Comparison of ENCODE assay signal across 17 cellular contexts in genomic region chr6:169857343-169858292, GRCh38.
DNase-seq lines count a peak whose midpoint lies in the region; ATAC-seq and TF ChIP-seq lines count a peak whose summit lies in the region.
"Had no signal": no experiment of that assay in that cellular context is flagged by ENCODE, and none has a peak within 500 bp of the region (broad histone marks: within the 10 kb centered on the region; RNA-seq: fewer than 3 reads in every experiment).

No MANE protein-coding gene starts in this region.

- ATAC-seq in left cardiac atrium, result no peak
- no peak for ATAC-seq in activated CD8-positive, alpha-beta memory T cell treated with anti-CD3 and anti-CD28 coated beads, Interleukin-2, amount 10 ng/mL, durations not matched to agents 7 days and 5 days
- ATAC-seq in HG02840 (IDR thresholded peaks at IDR 0.05; ENCODE audit: low FRiP score, unreplicated experiment), result no peak
- ATAC-seq: PC-3 had no signal

- peaks cover 5% of the 10 kb centered on the region for H3K9me3 Mint-ChIP-seq in activated CD8-positive, alpha-beta memory T cell treated with anti-CD3 and anti-CD28 coated beads, Interleukin-2, amount 10 ng/mL, durations not matched to agents 7 days and 5 days (ENCODE audit: low read depth)
- no peaks in the 10 kb centered on the region for H3K9me3 Mint-ChIP-seq in type B pancreatic cell

- peak; percentile 64 for DNase-seq in cardiac septum (ENCODE audit: low spot score)
- no peak for DNase-seq in left cardiac atrium
- DNase-seq in activated CD8-positive, alpha-beta memory T cell treated with anti-CD3 and anti-CD28 coated beads, Interleukin-2, amount 10 ng/mL, durations not matched to agents 7 days and 5 days, result peak; percentile 37
- peak; percentile 7 for DNase-seq in mucosa of gallbladder (ENCODE audit: low spot score)
- DNase-seq in type B pancreatic cell (ENCODE audit: extremely low spot score, unreplicated experiment), result peak; percentile 39
- no peak for DNase-seq in SKM-1 (lab: John Stamatoyannopoulos, UW; ENCODE audit: unreplicated experiment)
- DNase-seq in DMS 273 treated with DMSO at 0.1 percent for 48 hours (lab: John Stamatoyannopoulos, UW), result no peak
- DNase-seq: COR-L47, DMS153, EL, KBM-7, NCI-H1436 treated with DMSO at 0.1 percent for 48 hours, NCI-H2029 treated with DMSO at 0.1 percent for 48 hours, NCI-H510A, NCI-H82, PC-3 had no signal

- peaks cover 14% of the 10 kb centered on the region for H3K4me1 Mint-ChIP-seq in activated CD8-positive, alpha-beta memory T cell treated with anti-CD3 and anti-CD28 coated beads, Interleukin-2, amount 10 ng/mL, durations not matched to agents 7 days and 5 days
- H3K4me1 Mint-ChIP-seq in type B pancreatic cell (ENCODE audit: unreplicated experiment), result no peaks in the 10 kb centered on the region

- no peak for TF ChIP-seq CTCF in type B pancreatic cell (conservative IDR thresholded peaks at IDR 0.05)

- H3K27ac Mint-ChIP-seq in activated CD8-positive, alpha-beta memory T cell treated with anti-CD3 and anti-CD28 coated beads, Interleukin-2, amount 10 ng/mL, durations not matched to agents 7 days and 5 days, result no peak overlapping the region
- H3K27ac Mint-ChIP-seq in type B pancreatic cell, result no peak overlapping the region

- H3K27me3 Mint-ChIP-seq in activated CD8-positive, alpha-beta memory T cell treated with anti-CD3 and anti-CD28 coated beads, Interleukin-2, amount 10 ng/mL, durations not matched to agents 7 days and 5 days, result no peaks in the 10 kb centered on the region
- H3K27me3 Mint-ChIP-seq in type B pancreatic cell, result no peaks in the 10 kb centered on the region

- CTCF ChIA-PET in activated CD8-positive, alpha-beta memory T cell treated with anti-CD3 and anti-CD28 coated beads, Interleukin-2, amount 10 ng/mL, durations not matched to agents 7 days and 5 days (lab: Charles Lee), result no interaction called here

- intact Hi-C loops in cardiac septum (cut with DNase I), result no loop called here
- intact Hi-C loops in left cardiac atrium (cut with DNase I), result no loop called here

- no peaks in the 10 kb centered on the region for H3K36me3 Mint-ChIP-seq in activated CD8-positive, alpha-beta memory T cell treated with anti-CD3 and anti-CD28 coated beads, Interleukin-2, amount 10 ng/mL, durations not matched to agents 7 days and 5 days
- no peaks in the 10 kb centered on the region for H3K36me3 Mint-ChIP-seq in type B pancreatic cell

- no peak overlapping the region for H3K4me3 Mint-ChIP-seq in activated CD8-positive, alpha-beta memory T cell treated with anti-CD3 and anti-CD28 coated beads, Interleukin-2, amount 10 ng/mL, durations not matched to agents 7 days and 5 days
- no peak overlapping the region for H3K4me3 Mint-ChIP-seq in type B pancreatic cell

Comparison
In these comparisons a context has a peak if more than half of its experiments do, and no peak if none do; other contexts are left out.
1. DNase-seq: peak in cardiac septum (single experiment), activated CD8-positive, alpha-beta memory T cell treated with anti-CD3 and anti-CD28 coated beads, Interleukin-2, amount 10 ng/mL, durations not matched to agents 7 days and 5 days (single experiment), mucosa of gallbladder (single experiment) and type B pancreatic cell (single experiment); none in left cardiac atrium (single experiment), SKM-1 (single experiment) and DMS 273 treated with DMSO at 0.1 percent for 48 hours (single experiment).